ENCODE assay signal across 12 cellular contexts in genomic region chr5:98911221-98912040, GRCh38. TPM values are rescaled to one million over a fixed set of nuclear protein-coding genes. Genes with fewer than 3 reads are reported as not detected.
A peak's percentile ranks its signal among the peaks of the same experiment; 100 is the strongest.
DNase-seq lines count a peak whose midpoint lies in the region; ATAC-seq, FAIRE-seq and TF ChIP-seq lines count a peak whose summit lies in the region.
"Had no signal": no experiment of that assay in that cellular context is flagged by ENCODE, and none has a peak within 500 bp of the region (broad histone marks: within the 10 kb centered on the region; RNA-seq: fewer than 3 reads in every experiment).

No MANE protein-coding gene starts in this region.

- H3K27me3 Mint-ChIP-seq in activated T-cell treated with anti-CD3 and anti-CD28 coated beads, Interleukin-2, amount 50 U/mL, for 72 hours (ENCODE audit: low read depth) = no peaks in the 10 kb centered on the region
- H3K27me3 Mint-ChIP-seq in stimulated activated memory B cell treated with anti-CD40 and anti-IgM and Interleukin-4, amounts not matched to agents 10 μg/mL and 1 μg/mL and 100 μg/mL, for 72 hours = no peaks in the 10 kb centered on the region

- H3K4me3 Mint-ChIP-seq in activated T-cell treated with anti-CD3 and anti-CD28 coated beads, Interleukin-2, amount 50 U/mL, for 72 hours = peak overlapping the region in 1 of 2 donors; percentile 15
- no peak overlapping the region for H3K4me3 Mint-ChIP-seq in stimulated activated memory B cell treated with anti-CD40 and anti-IgM and Interleukin-4, amounts not matched to agents 10 μg/mL and 1 μg/mL and 100 μg/mL, for 72 hours

- H3K4me1 Mint-ChIP-seq in activated T-cell treated with anti-CD3 and anti-CD28 coated beads, Interleukin-2, amount 50 U/mL, for 72 hours (ENCODE audit: low read depth) = peaks cover 67% of the 10 kb centered on the region
- H3K4me1 Mint-ChIP-seq in stimulated activated memory B cell treated with anti-CD40 and anti-IgM and Interleukin-4, amounts not matched to agents 10 μg/mL and 1 μg/mL and 100 μg/mL, for 72 hours = peaks cover 69% of the 10 kb centered on the region

- peaks cover 4 to 14% of the 10 kb centered on the region in 2 donors for H3K36me3 Mint-ChIP-seq in activated T-cell treated with anti-CD3 and anti-CD28 coated beads, Interleukin-2, amount 50 U/mL, for 72 hours (ENCODE audit: insufficient read depth in 2 of 2)
- H3K36me3 Mint-ChIP-seq in stimulated activated memory B cell treated with anti-CD40 and anti-IgM and Interleukin-4, amounts not matched to agents 10 μg/mL and 1 μg/mL and 100 μg/mL, for 72 hours = peaks cover 16% of the 10 kb centered on the region

- H3K9me3 Mint-ChIP-seq in activated T-cell treated with anti-CD3 and anti-CD28 coated beads, Interleukin-2, amount 50 U/mL, for 72 hours = no peaks in the 10 kb centered on the region
- no peaks in the 10 kb centered on the region for H3K9me3 Mint-ChIP-seq in stimulated activated memory B cell treated with anti-CD40 and anti-IgM and Interleukin-4, amounts not matched to agents 10 μg/mL and 1 μg/mL and 100 μg/mL, for 72 hours

- no peak overlapping the region for H3K27ac ChIP-seq in kidney (ENCODE audit: low read depth in 2 of 2, low read length in 2 of 2)
- H3K27ac ChIP-seq: left ventricle myocardium inferior, vagina had no signal

- intact Hi-C loops in kidney (cut with DNase I) = no loop called here

- no peak for DNase-seq in activated T-cell treated with anti-CD3 and anti-CD28 coated beads, Interleukin-2, amount 50 U/mL, for 72 hours
- DNase-seq in activated T-cell treated with anti-CD3 and anti-CD28 coated beads, Interleukin-2, amount 50 U/mL, for 1 hour = no peak
- DNase-seq in NCI-H69 (lab: John Stamatoyannopoulos, UW) = peak; percentile 89
- DNase-seq in dermis blood vessel endothelial cell = peak; percentile 21
- DNase-seq in kidney = no peak
- DNase-seq in DMS79 (lab: John Stamatoyannopoulos, UW) = no peak
- no peak for DNase-seq in HPDE6-E6E7 (ENCODE audit: extremely low spot score)
- DNase-seq: left ventricle myocardium inferior, NCI-H1092 treated with DMSO at 0.1 percent for 48 hours had no signal

- TF ChIP-seq CTCF in kidney (IDR thresholded peaks at IDR 0.05; ENCODE audit: borderline replicate concordance, extremely low read depth, insufficient read depth) = no peak

- H3K36me3 ChIP-seq in kidney (ENCODE audit: control insufficient read depth in 1 of 2, insufficient read depth in 2 of 2, low read length in 2 of 2) = peaks cover 0 to 2% of the 10 kb centered on the region in 2 donors
- H3K36me3 ChIP-seq: left ventricle myocardium inferior, vagina had no signal

- no peaks in the 10 kb centered on the region for H3K4me1 ChIP-seq in kidney (ENCODE audit: control insufficient read depth in 1 of 2, insufficient read depth in 1 of 2, low read depth in 1 of 2, low read length in 2 of 2)

- H3K9me3 ChIP-seq in kidney (ENCODE audit: control insufficient read depth in 1 of 2, low read length in 2 of 2) = no peaks in the 10 kb centered on the region
- H3K9me3 ChIP-seq: left ventricle myocardium inferior, vagina had no signal

- no peak overlapping the region for H3K4me3 ChIP-seq in kidney (ENCODE audit: low read length in 2 of 2)
- H3K4me3 ChIP-seq: left ventricle myocardium inferior, vagina had no signal

- ATAC-seq in activated T-cell treated with anti-CD3 and anti-CD28 coated beads, Interleukin-2, amount 50 U/mL, for 72 hours (replicated peaks in 1 of 2) = peak; percentile 53 to 64
- ATAC-seq in stimulated activated memory B cell treated with anti-CD40 and anti-IgM and Interleukin-4, amounts not matched to agents 10 μg/mL and 1 μg/mL and 100 μg/mL, for 72 hours = no peak

- no peak overlapping the region for H3K9ac ChIP-seq in kidney (ENCODE audit: low read length in 2 of 2)

- H3K27ac Mint-ChIP-seq in activated T-cell treated with anti-CD3 and anti-CD28 coated beads, Interleukin-2, amount 50 U/mL, for 72 hours = peak overlapping the region; percentile 69
- H3K27ac Mint-ChIP-seq in stimulated activated memory B cell treated with anti-CD40 and anti-IgM and Interleukin-4, amounts not matched to agents 10 μg/mL and 1 μg/mL and 100 μg/mL, for 72 hours = peak overlapping the region; percentile 48

- FAIRE-seq in kidney (lab: Jason Lieb, UNC) = no peak
- FAIRE-seq: bronchial epithelial cell had no signal

RNA-seq across cellular contexts. Expression of gene CHD1, which starts 17.4 kb away (rescaled TPM):
- 10 to 100 TPM; 66.4 to 67.4 TPM for total RNA-seq in activated T-cell treated with anti-CD3 and anti-CD28 coated beads, Interleukin-2, amount 50 U/mL, for 72 hours
- total RNA-seq in dermis blood vessel endothelial cell = 74.4 and 104 TPM in 2 replicates
- 40.4 TPM for total RNA-seq in kidney
- 7.1 TPM for polyA plus RNA-seq in kidney (ENCODE audit: insufficient read depth, low read depth, low replicate concordance)

Comparison
In these comparisons a context has a peak if more than half of its experiments do, and no peak if none do; other contexts are left out.
1. DNase-seq: peak in NCI-H69 (single experiment) and dermis blood vessel endothelial cell (single experiment); none in activated T-cell treated with anti-CD3 and anti-CD28 coated beads, Interleukin-2, amount 50 U/mL, for 72 hours (0 of 2), activated T-cell treated with anti-CD3 and anti-CD28 coated beads, Interleukin-2, amount 50 U/mL, for 1 hour (single experiment), kidney (single experiment), DMS79 (single experiment) and HPDE6-E6E7 (single experiment).